In the genomic region with DNA sequence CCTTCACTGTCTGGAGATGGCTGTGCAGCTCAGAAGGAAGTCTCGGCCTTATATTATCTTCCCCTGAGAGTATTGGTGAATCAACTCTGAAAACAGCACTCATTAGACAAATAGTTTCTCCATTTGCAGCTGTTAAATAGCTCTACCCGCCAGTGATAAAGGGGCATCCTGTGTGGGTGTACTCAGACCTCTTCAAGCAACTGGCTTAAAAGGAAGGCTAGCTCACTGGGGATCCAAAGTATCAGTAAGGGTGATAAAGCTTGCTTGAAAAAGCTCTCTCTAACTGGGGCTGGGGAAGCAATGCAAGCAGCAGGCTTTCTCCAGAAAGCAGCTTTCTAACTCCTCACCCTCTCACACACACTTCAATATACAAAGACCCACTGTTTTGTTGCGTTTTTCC, we compare ENCODE assay signal across 8 cellular contexts.
DNase-seq lines count a peak whose midpoint lies in the region; ATAC-seq, FAIRE-seq and TF ChIP-seq lines count a peak whose summit lies in the region.

No MANE protein-coding gene starts in this region.

- H3K27ac ChIP-seq in keratinocyte (ENCODE audit: control insufficient read depth, insufficient read depth, low read length), result no peak overlapping the region

- H3K9me3 ChIP-seq in keratinocyte (ENCODE audit: control insufficient read depth, low read depth, low read length), result no peaks in the 10 kb centered on the region

- TF ChIP-seq CTCF in GM13977 (IDR thresholded peaks at IDR 0.05; ENCODE audit: extremely low read depth, insufficient read depth, missing control alignments), result no peak
- TF ChIP-seq CTCF in keratinocyte (optimal IDR thresholded peaks at IDR 0.05 in 1 of 3, IDR thresholded peaks at IDR 0.05 in 1 of 3, conservative IDR thresholded peaks at IDR 0.05 in 1 of 3; ENCODE audit: extremely low read depth in 1 of 3, insufficient read depth in 2 of 3, low read length in 3 of 3), result no peak

- no peaks in the 10 kb centered on the region for H3K27me3 ChIP-seq in keratinocyte (ENCODE audit: control insufficient read depth, extremely low read depth, insufficient read depth, low read length)

- H3K9ac ChIP-seq in keratinocyte (ENCODE audit: control insufficient read depth, extremely low read depth, insufficient read depth, low read length), result peak overlapping the region; percentile 87

- H3K9me1 ChIP-seq in keratinocyte (ENCODE audit: control insufficient read depth, extremely low read depth, insufficient read depth, low read length), result no peaks in the 10 kb centered on the region

- dilution Hi-C loops in keratinocyte (cut with MboI; ENCODE audit: extremely low pct_ligation_motif_present, low sequenced_read_pairs), result no loop called here

- peak overlapping the region in 2 of 3 experiments; percentile 67 to 68 for H3K4me3 ChIP-seq in keratinocyte (ENCODE audit: control insufficient read depth in 2 of 3, extremely low read depth in 1 of 3, insufficient read depth in 2 of 3, low read depth in 1 of 3, low read length in 3 of 3)

- peak overlapping the region; percentile 89 for H3K4me2 ChIP-seq in keratinocyte (ENCODE audit: control insufficient read depth, extremely low read depth, insufficient read depth, low read depth, low read length)

- peaks cover 0 to 2% of the 10 kb centered on the region in 2 experiments for H3K36me3 ChIP-seq in keratinocyte (ENCODE audit: control insufficient read depth in 2 of 2, extremely low read depth in 1 of 2, insufficient read depth in 2 of 2, low read length in 2 of 2)

- H2AFZ ChIP-seq in keratinocyte (ENCODE audit: control insufficient read depth, low read length), result peak overlapping the region; percentile 75

- FAIRE-seq in keratinocyte (lab: Jason Lieb, UNC), result no peak
- FAIRE-seq in H54 (lab: Jason Lieb, UNC), result no peak

- H3K4me1 ChIP-seq in keratinocyte (ENCODE audit: control insufficient read depth, extremely low read depth, insufficient read depth, low read length), result peaks cover 12% of the 10 kb centered on the region

- in situ Hi-C loops in GM13977 (cut with MboI; ENCODE audit: low pct_unique_long_range_greater_than_20kb, low sequenced_read_pairs, unreplicated experiment), result no loop called here

- DNase-seq in GM13977 (ENCODE audit: low spot score) (peak; percentile 47), keratinocyte (ENCODE audit: low read depth, low spot score) (no peak), hippocampal formation (lab: John Stamatoyannopoulos, UW) (no peak), H54 (ENCODE audit: insufficient read length, low spot score) (no peak), NCI-H1105 treated with DMSO at 0.1 percent for 48 hours (lab: John Stamatoyannopoulos, UW) (no peak)

- no peak for TF ChIP-seq POLR2A in H54 (IDR thresholded peaks at IDR 0.05; ENCODE audit: low read depth, low read length)

- peak; percentile 38 for ATAC-seq in GM21360 (IDR thresholded peaks at IDR 0.05; ENCODE audit: unreplicated experiment)
- ATAC-seq in HG03469 (IDR thresholded peaks at IDR 0.05; ENCODE audit: unreplicated experiment), result peak; percentile 31
- no peak for ATAC-seq in HG02970 (IDR thresholded peaks at IDR 0.05; ENCODE audit: low FRiP score, unreplicated experiment)

- H4K20me1 ChIP-seq in keratinocyte (ENCODE audit: control insufficient read depth, extremely low read depth, insufficient read depth, low read length), result no peaks in the 10 kb centered on the region

- H3K79me2 ChIP-seq in keratinocyte (ENCODE audit: control insufficient read depth, insufficient read depth, low read length), result peaks cover 4% of the 10 kb centered on the region
